In the genomic region with DNA sequence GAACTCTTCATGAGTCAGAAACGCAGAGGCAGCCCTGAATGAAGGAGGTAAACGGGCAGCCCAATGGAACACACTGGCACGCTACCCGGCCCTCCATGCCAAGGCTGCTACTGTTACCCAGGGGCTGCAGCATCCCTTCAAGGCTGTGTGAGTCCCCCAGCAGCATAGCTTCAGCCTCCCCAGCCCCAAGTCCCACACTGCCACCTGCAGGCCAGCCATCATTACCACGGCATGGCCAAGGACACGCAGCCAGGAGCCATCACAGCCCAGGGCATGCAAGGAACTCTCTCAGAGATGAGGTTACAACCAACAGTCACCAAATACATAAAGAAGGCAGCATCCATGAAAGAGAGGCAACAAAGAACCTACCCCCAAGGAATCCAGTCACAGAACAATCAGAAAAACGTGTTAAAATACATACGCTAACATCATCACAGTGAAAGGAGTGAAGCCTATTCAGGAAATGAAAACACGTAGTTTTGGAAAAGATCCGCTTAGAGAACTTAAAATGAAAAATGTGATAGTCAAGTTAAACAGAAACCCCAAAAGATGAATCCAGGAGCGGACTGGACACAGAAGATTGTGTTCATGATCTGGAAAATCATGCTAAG, we compare ENCODE assay signal across 8 cellular contexts. TPM values are rescaled to one million over a fixed set of nuclear protein-coding genes. Genes with fewer than 3 reads are reported as not detected.
A peak's percentile ranks its signal among the peaks of the same experiment; 100 is the strongest.
DNase-seq lines count a peak whose midpoint lies in the region; ATAC-seq and TF ChIP-seq lines count a peak whose summit lies in the region.

No MANE protein-coding gene starts in this region.

- no peaks in the 10 kb centered on the region for H3K9me3 Mint-ChIP-seq in activated T-helper 17 cell treated with anti-CD3 and anti-CD28 coated beads, Interleukin-2, amount 50 U/mL, for 72 hours

- CTCF ChIA-PET in Panc1 (lab: Charles Lee): interaction anchor here (0.5 to 2.2 kb wide), 3 partner anchors 23 to 283 kb away, joined by 3 to 6 read pairs (median 4); partner anchors contain the start of gene PLA2G4F

- H3K27ac ChIP-seq in HL-60 (replicated peaks) (no peak overlapping the region), Panc1 (ENCODE audit: low read length) (no peak overlapping the region), right atrium auricular region (no peak overlapping the region)

- no peaks in the 10 kb centered on the region for H3K36me3 Mint-ChIP-seq in activated T-helper 17 cell treated with anti-CD3 and anti-CD28 coated beads, Interleukin-2, amount 50 U/mL, for 72 hours (ENCODE audit: low read depth)

- H3K4me3 ChIP-seq in HL-60 (replicated peaks; ENCODE audit: insufficient read depth, low read length) (no peak overlapping the region), Panc1 (ENCODE audit: low read depth in 2 of 2, low read length in 2 of 2) (no peak overlapping the region), right atrium auricular region (no peak overlapping the region)

- ATAC-seq in Panc1 (peak; percentile 83), GM21381 (IDR thresholded peaks at IDR 0.05; ENCODE audit: unreplicated experiment) (no peak), GM18520 (IDR thresholded peaks at IDR 0.05; ENCODE audit: unreplicated experiment) (no peak)
- ATAC-seq in activated T-helper 17 cell treated with anti-CD3 and anti-CD28 coated beads, Interleukin-2, amount 50 U/mL, for 72 hours (replicated peaks): peak; percentile 67

- H3K27me3 ChIP-seq in HL-60 (ENCODE audit: insufficient read depth, poor library complexity, severe bottlenecking) (no peaks in the 10 kb centered on the region), Panc1 (ENCODE audit: control insufficient read depth, insufficient read depth, low read length) (peaks cover 6% of the 10 kb centered on the region), right atrium auricular region (no peaks in the 10 kb centered on the region)

- no peak overlapping the region for H3K27ac Mint-ChIP-seq in activated T-helper 17 cell treated with anti-CD3 and anti-CD28 coated beads, Interleukin-2, amount 50 U/mL, for 72 hours

- peak; percentile 29 for DNase-seq in COLO829 (ENCODE audit: low spot score)
- DNase-seq in HL-60 (ENCODE audit: low read depth in 1 of 2, low spot score in 1 of 2): peak; percentile 45 to 82
- peak; percentile 28 for DNase-seq in Panc1 (ENCODE audit: low read depth, low spot score)
- DNase-seq in right atrium auricular region (ENCODE audit: low spot score): peak; percentile 36
- DNase-seq in stimulated activated CD4-positive, alpha-beta T cell treated with anti-CD3 and anti-CD28 coated beads, Interleukin-2, amount 100 ng/mL, for 48 hours: peak; percentile 59 to 71

- intact Hi-C loops in Panc1 (cut with micrococcal nuclease; ENCODE audit: unreplicated experiment): loop anchor here (2.0 kb wide), 1 partner anchor 67 kb away; no protein-coding TSS in a partner anchor

- in situ Hi-C loops in Panc1 (cut with HindIII; ENCODE audit: low pct_unique_long_range_greater_than_20kb, low sequenced_read_pairs): no loop called here

- BruUV-seq in Panc1 (replicated peaks; lab: Mats Ljungman, UMichigan): no TSS peak

- peaks cover 10% of the 10 kb centered on the region for H3K4me1 Mint-ChIP-seq in activated T-helper 17 cell treated with anti-CD3 and anti-CD28 coated beads, Interleukin-2, amount 50 U/mL, for 72 hours

- peaks cover 13% of the 10 kb centered on the region for H3K27me3 Mint-ChIP-seq in activated T-helper 17 cell treated with anti-CD3 and anti-CD28 coated beads, Interleukin-2, amount 50 U/mL, for 72 hours

- H3K9me3 ChIP-seq in Panc1 (ENCODE audit: control insufficient read depth, insufficient read depth, low read depth, low read length) (no peaks in the 10 kb centered on the region), right atrium auricular region (no peaks in the 10 kb centered on the region)

- no peak overlapping the region for H3K4me3 Mint-ChIP-seq in activated T-helper 17 cell treated with anti-CD3 and anti-CD28 coated beads, Interleukin-2, amount 50 U/mL, for 72 hours

- POLR2A ChIA-PET in Panc1 (lab: Charles Lee): no interaction called here

- H3K4me1 ChIP-seq in Panc1 (ENCODE audit: control insufficient read depth, insufficient read depth, low read length) (no peaks in the 10 kb centered on the region), right atrium auricular region (no peaks in the 10 kb centered on the region)

- TF ChIP-seq CTCF in HL-60 (IDR thresholded peaks at IDR 0.05; ENCODE audit: insufficient read depth, low read length): peak; percentile 89
- peak; percentile 91 for TF ChIP-seq CTCF in Panc1 (IDR thresholded peaks at IDR 0.05)
- peak in 1 of 2 donors; percentile 60 for TF ChIP-seq CTCF in right atrium auricular region (IDR thresholded peaks at IDR 0.05)

- H3K36me3 ChIP-seq in Panc1 (ENCODE audit: control insufficient read depth, insufficient read depth, low read length) (no peaks in the 10 kb centered on the region), right atrium auricular region (no peaks in the 10 kb centered on the region)

RNA-seq across cellular contexts. Expression of gene PLA2G4F, which starts 22.4 kb away (rescaled TPM):
- not detected for total RNA-seq in Panc1 (2021; ENCODE audit: unreplicated experiment)
- not detected for polyA plus RNA-seq in Panc1 (2012; ENCODE audit: insufficient read length)
- not detected for total RNA-seq in activated T-helper 17 cell treated with anti-CD3 and anti-CD28 coated beads, Interleukin-2, amount 50 U/mL, for 72 hours
- 1 to 10 TPM in 1 of 2 donors, under 1 TPM in 1; 0.35 to 3.0 TPM for total RNA-seq in right atrium auricular region

RNA-seq across cellular contexts. Expression of gene PLA2G4D, which starts 39.6 kb away (rescaled TPM):
- total RNA-seq in Panc1 (2021; ENCODE audit: unreplicated experiment) (not detected), right atrium auricular region (not detected)
- polyA plus RNA-seq in Panc1 (2012; ENCODE audit: insufficient read length): not detected
- under 1 TPM in 1 of 2 donors, not detected in 1; 0.09 TPM for total RNA-seq in activated T-helper 17 cell treated with anti-CD3 and anti-CD28 coated beads, Interleukin-2, amount 50 U/mL, for 72 hours

Comparison
In these comparisons a context has a peak if more than half of its experiments do, and no peak if none do; other contexts are left out.
1. ATAC-seq: peak in Panc1 (single experiment) and activated T-helper 17 cell treated with anti-CD3 and anti-CD28 coated beads, Interleukin-2, amount 50 U/mL, for 72 hours (single experiment); none in GM21381 (single experiment) and GM18520 (single experiment).
2. Peak in every context shown above with its lines, with median percentiles within 50 percentile points of each other: DNase-seq.